ENCODE assay signal across 1 cellular context in the genomic region with DNA sequence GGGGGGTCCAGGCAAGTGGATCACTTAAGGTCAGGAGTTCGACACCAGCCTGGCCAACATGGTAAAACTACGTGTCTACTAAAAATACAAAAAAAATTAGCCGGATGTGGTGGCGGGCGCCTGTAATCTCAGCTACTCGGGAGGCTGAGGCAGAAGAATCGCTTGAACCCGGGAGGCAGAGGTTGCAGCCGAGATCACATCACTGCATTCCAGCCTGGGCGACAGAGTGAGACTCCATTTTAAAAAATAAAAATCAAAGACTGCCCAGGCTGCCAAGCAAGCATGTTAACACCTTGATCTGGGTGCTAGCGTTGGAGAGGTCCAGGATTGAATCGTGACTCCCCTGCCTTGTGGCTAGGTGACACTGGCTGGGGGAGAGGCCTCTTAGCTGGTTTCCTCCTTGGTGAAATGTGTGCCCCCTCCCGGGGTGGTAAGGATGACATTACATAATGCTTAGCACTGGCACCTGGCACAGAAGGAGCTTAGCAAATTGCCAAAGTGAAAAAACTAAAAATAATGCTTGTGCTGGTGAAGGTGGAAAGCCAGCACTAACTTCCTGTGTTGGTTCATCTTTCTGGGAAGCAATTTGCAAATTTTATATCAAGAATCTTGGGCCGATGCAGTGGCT.
TF ChIP-seq lines count a peak whose summit lies in the region.

No MANE protein-coding gene starts in this region.

TF ChIP-seq in K562, 482 proteins besides CTCF, POLR2A, EP300 and RAD21:
- TF ChIP-seq JUND (IDR thresholded peaks at IDR 0.05; ENCODE audit: borderline replicate concordance, low read depth, low read length), result no peak
- TF ChIP-seq JUND (tag; IDR thresholded peaks at IDR 0.05; ENCODE audit: borderline replicate concordance, low read depth, low read length), result no peak
- no peak for TF ChIP-seq GTF2B (IDR thresholded peaks at IDR 0.05; ENCODE audit: extremely low read depth, insufficient read length)
- TF ChIP-seq ZBTB43 (CRISPR knock-in tag; IDR thresholded peaks at IDR 0.05), result no peak
- TF ChIP-seq RBM39 (optimal IDR thresholded peaks at IDR 0.05; ENCODE audit: low read depth, low read length), result no peak
- no peak for TF ChIP-seq FOXP4 (CRISPR knock-in tag; IDR thresholded peaks at IDR 0.05; ENCODE audit: borderline replicate concordance)
- TF ChIP-seq CBX1 (IDR thresholded peaks at IDR 0.05; ENCODE audit: low read depth), result no peak
- no peak for TF ChIP-seq MAFG (tag; conservative IDR thresholded peaks at IDR 0.05)
- TF ChIP-seq ZNF436 (CRISPR knock-in tag; IDR thresholded peaks at IDR 0.05), result peak; percentile 15; the same call in 1 of the 2 replicates
- no peak for TF ChIP-seq TRIM25 (IDR thresholded peaks at IDR 0.05; ENCODE audit: borderline replicate concordance)
- TF ChIP-seq RBFOX2 (IDR thresholded peaks at IDR 0.05; ENCODE audit: low read depth, low read length), result no peak
- TF ChIP-seq JUNB (CRISPR knock-in tag; conservative IDR thresholded peaks at IDR 0.05), result 0 out of 2 replicates have a peak, but pooled peaks have one; percentile 4
- no peak for TF ChIP-seq GATA2 (CRISPR knock-in tag; IDR thresholded peaks at IDR 0.05)
- TF ChIP-seq CCNT2 (IDR thresholded peaks at IDR 0.05; ENCODE audit: borderline replicate concordance, extremely low read depth, insufficient read length, low read depth, low read length), result no peak
- TF ChIP-seq ZFPM2 (CRISPR knock-in tag; IDR thresholded peaks at IDR 0.05), result no peak
- TF ChIP-seq CC2D1A (IDR thresholded peaks at IDR 0.05), result no peak
- TF ChIP-seq TAF9B (IDR thresholded peaks at IDR 0.05; ENCODE audit: partially characterized antibody), result no peak
- 0 out of 2 replicates have a peak, but pooled peaks have one; percentile 9 for TF ChIP-seq ZFP30 (CRISPR knock-in tag; IDR thresholded peaks at IDR 0.05; ENCODE audit: borderline replicate concordance)
- TF ChIP-seq PRDM10 (IDR thresholded peaks at IDR 0.05; ENCODE audit: partially characterized antibody), result no peak
- 0 out of 2 replicates have a peak, but pooled peaks have one; percentile 23 for TF ChIP-seq HOMEZ (CRISPR knock-in tag; IDR thresholded peaks at IDR 0.05)
- TF ChIP-seq MAX (CRISPR knock-in tag; IDR thresholded peaks at IDR 0.05), result no peak
- TF ChIP-seq TBP (optimal IDR thresholded peaks at IDR 0.05; ENCODE audit: low read depth, low read length), result no peak
- TF ChIP-seq HIVEP1 (CRISPR knock-in tag; IDR thresholded peaks at IDR 0.05), result 0 out of 2 replicates have a peak, but pooled peaks have one; percentile 72
- peak; percentile 62; the same call in 1 of the 2 replicates for TF ChIP-seq TCF15 (CRISPR knock-in tag; IDR thresholded peaks at IDR 0.05)
- TF ChIP-seq MCM7 (IDR thresholded peaks at IDR 0.05), result no peak
- TF ChIP-seq ZMIZ1 (IDR thresholded peaks at IDR 0.05; ENCODE audit: low read depth in 2 of 2, low read length in 2 of 2), result no peak
